ENCODE assay signal across 13 cellular contexts in genomic region chr22:32695451-32695891, GRCh38.
DNase-seq lines count a peak whose midpoint lies in the region; ATAC-seq, FAIRE-seq and TF ChIP-seq lines count a peak whose summit lies in the region.
"Had no signal": no experiment of that assay in that cellular context is flagged by ENCODE, and none has a peak within 500 bp of the region (broad histone marks: within the 10 kb centered on the region; RNA-seq: fewer than 3 reads in every experiment).

No MANE protein-coding gene starts in this region.

- no peak overlapping the region for H3K9ac ChIP-seq in K562 (ENCODE audit: insufficient read depth in 1 of 2, low read depth in 2 of 2, low read length in 2 of 2)

- H3K79me2 ChIP-seq in K562 (ENCODE audit: control insufficient read depth, insufficient read depth, low read length): no peaks in the 10 kb centered on the region

- no peak overlapping the region for H2AFZ ChIP-seq in K562 (ENCODE audit: low read depth, low read length)

- in situ Hi-C loops in K562 (cut with MboI): no loop called here

- H3K4me3 ChIP-seq in K562 (no peak overlapping the region), kidney epithelial cell (ENCODE audit: low read depth, low read length) (no peak overlapping the region)
- H3K4me3 ChIP-seq: thyroid gland had no signal

- POLR2A ChIA-PET in K562 (lab: Yijun Ruan, JAX): no interaction called here

- DNase-seq in AG08395 (ENCODE audit: low spot score): peak; percentile 84
- peak; percentile 73 for DNase-seq in HT-29 (ENCODE audit: low spot score)
- no peak for DNase-seq in K562 (ENCODE audit: extremely low read depth in 1 of 4, low spot score in 3 of 4)
- peak; percentile 29 for DNase-seq in kidney epithelial cell (ENCODE audit: low read depth)
- DNase-seq in activated CD4-positive, CD25-positive, alpha-beta regulatory T cell (lab: John Stamatoyannopoulos, UW): no peak
- no peak for DNase-seq in germinal center (ENCODE audit: low spot score)
- DNase-seq in putamen (ENCODE audit: low spot score): no peak
- DNase-seq in NCI-H2107 (lab: John Stamatoyannopoulos, UW): no peak
- DNase-seq: H9, right cardiac atrium, thyroid gland had no signal

- TF ChIP-seq CTCF in K562 (IDR thresholded peaks at IDR 0.05 in 2 of 3, conservative IDR thresholded peaks at IDR 0.05 in 1 of 3; ENCODE audit: insufficient read depth in 2 of 3, low read depth in 1 of 3, low read length in 3 of 3) (no peak), kidney epithelial cell (IDR thresholded peaks at IDR 0.05; ENCODE audit: insufficient read depth, low read length, poor library complexity, severe bottlenecking) (no peak)

- H3K4me1 ChIP-seq in K562 (replicated peaks in 1 of 2; ENCODE audit: control insufficient read depth in 2 of 2, insufficient read depth in 2 of 2, low read length in 2 of 2): no peaks in the 10 kb centered on the region; a peak in 1 of 5 replicates
- H3K4me1 ChIP-seq: thyroid gland had no signal

- no peak overlapping the region for H3K27ac ChIP-seq in K562 (ENCODE audit: extremely low read depth, low read depth, low read length)
- H3K27ac ChIP-seq: C4-2B, thyroid gland had no signal

- H3K27me3 ChIP-seq in K562 (ENCODE audit: control insufficient read depth in 2 of 2, insufficient read depth in 2 of 2, low read length in 2 of 2) (peaks cover 2 to 3% of the 10 kb centered on the region in 2 experiments; a peak in 1 of 5 replicates), kidney epithelial cell (ENCODE audit: control insufficient read depth, insufficient read depth, low read length) (no peaks in the 10 kb centered on the region)
- H3K27me3 ChIP-seq: thyroid gland had no signal

- H3K36me3 ChIP-seq in K562 (ENCODE audit: control insufficient read depth, insufficient read depth, low read length): no peaks in the 10 kb centered on the region
- H3K36me3 ChIP-seq in kidney epithelial cell (ENCODE audit: control insufficient read depth, insufficient read depth, low read length): no peaks in the 10 kb centered on the region
- H3K36me3 ChIP-seq: thyroid gland had no signal

- TF ChIP-seq EP300 in K562 (IDR thresholded peaks at IDR 0.05; ENCODE audit: low read length): no peak

- H4K20me1 ChIP-seq in K562 (replicated peaks; ENCODE audit: control insufficient read depth, insufficient read depth, low read length): no peaks in the 10 kb centered on the region

- intact Hi-C loops in K562 (cut with micrococcal nuclease): no loop called here

- TF ChIP-seq POLR2A in K562 (conservative IDR thresholded peaks at IDR 0.05): no peak

- no peaks in the 10 kb centered on the region for H3K9me3 ChIP-seq in K562 (replicated peaks; ENCODE audit: control insufficient read depth, insufficient read depth, low read depth, low read length)
- H3K9me3 ChIP-seq: thyroid gland had no signal

- TF ChIP-seq RAD21 in K562 (CRISPR knock-in tag; conservative IDR thresholded peaks at IDR 0.05 in 1 of 2, IDR thresholded peaks at IDR 0.05 in 1 of 2): no peak

- H3K4me2 ChIP-seq in K562 (ENCODE audit: insufficient read depth, low read length): no peak overlapping the region

- CTCF ChIA-PET in K562 (lab: Yijun Ruan, JAX; ENCODE audit: low intra/inter-chr PET ratio): no interaction called here

- H3K9me1 ChIP-seq in K562 (ENCODE audit: control insufficient read depth, insufficient read depth, low read length): no peaks in the 10 kb centered on the region

- no peak for ATAC-seq in K562
- ATAC-seq: activated naive CD4-positive, alpha-beta T cell treated with anti-CD3 and anti-CD28 coated beads, Interleukin-2, amount 50 U/mL, for 72 hours; right cardiac atrium had no signal

- FAIRE-seq in K562 (lab: Jason Lieb, UNC): no peak

- BruUV-seq in K562 (replicated peaks; lab: Mats Ljungman, UMichigan): no TSS peak

TF ChIP-seq in K562, 482 proteins besides CTCF, POLR2A, EP300 and RAD21 (continues in another document):
- TF ChIP-seq ATF6 (CRISPR knock-in tag; IDR thresholded peaks at IDR 0.05): no peak
- peak; percentile 43; the same call in 1 of the 2 replicates for TF ChIP-seq FOSL1 (tag; conservative IDR thresholded peaks at IDR 0.05)
- no peak for TF ChIP-seq TSHZ1 (CRISPR knock-in tag; IDR thresholded peaks at IDR 0.05)
- no peak for TF ChIP-seq CBX3 (IDR thresholded peaks at IDR 0.05; ENCODE audit: borderline replicate concordance in 1 of 2, low read length in 2 of 2)
- TF ChIP-seq ELF1 (tag; IDR thresholded peaks at IDR 0.05): no peak
- 0 out of 2 replicates have a peak, but pooled peaks have one; percentile 31 for TF ChIP-seq JUN (IDR thresholded peaks at IDR 0.05; ENCODE audit: borderline replicate concordance, low read depth, low read length)
- no peak for TF ChIP-seq JUN (CRISPR knock-in tag; IDR thresholded peaks at IDR 0.05; ENCODE audit: borderline replicate concordance)
- no peak for TF ChIP-seq EHMT2 (IDR thresholded peaks at IDR 0.05)
- TF ChIP-seq PTBP1 (IDR thresholded peaks at IDR 0.05; ENCODE audit: low read depth, low read length): no peak
- TF ChIP-seq ZNF134 (CRISPR knock-in tag; conservative IDR thresholded peaks at IDR 0.05): no peak
- TF ChIP-seq PKNOX1 (IDR thresholded peaks at IDR 0.05): no peak
- TF ChIP-seq RNF2 (IDR thresholded peaks at IDR 0.05): no peak
- no peak for TF ChIP-seq ESRRA (IDR thresholded peaks at IDR 0.05; ENCODE audit: borderline replicate concordance, low read depth)
- no peak for TF ChIP-seq FOXA1 (IDR thresholded peaks at IDR 0.05; ENCODE audit: borderline replicate concordance)
- no peak for TF ChIP-seq ZNF75A (CRISPR knock-in tag; IDR thresholded peaks at IDR 0.05)
- TF ChIP-seq TAF15 (IDR thresholded peaks at IDR 0.05; ENCODE audit: low read depth, low read length): no peak
- TF ChIP-seq SMARCC2 (IDR thresholded peaks at IDR 0.05; ENCODE audit: low read depth): no peak
- no peak for TF ChIP-seq RB1 (IDR thresholded peaks at IDR 0.05; ENCODE audit: low read depth)
- no peak for TF ChIP-seq CBFA2T2 (conservative IDR thresholded peaks at IDR 0.05)
- TF ChIP-seq SMARCA5 (IDR thresholded peaks at IDR 0.05): no peak
- no peak for TF ChIP-seq TAL1 (IDR thresholded peaks at IDR 0.05)
- no peak for TF ChIP-seq BACH1 (tag; IDR thresholded peaks at IDR 0.05)
- TF ChIP-seq ZNF444 (CRISPR knock-in tag; IDR thresholded peaks at IDR 0.05): no peak
- TF ChIP-seq ZNF41 (CRISPR knock-in tag; conservative IDR thresholded peaks at IDR 0.05): no peak
- no peak for TF ChIP-seq NR1H2 (CRISPR knock-in tag; IDR thresholded peaks at IDR 0.05)

Comparison
In these comparisons a context has a peak if more than half of its experiments do, and no peak if none do; other contexts are left out.
1. DNase-seq: peak in AG08395 (single experiment), HT-29 (single experiment) and kidney epithelial cell (single experiment); none in K562 (0 of 4), activated CD4-positive, CD25-positive, alpha-beta regulatory T cell (0 of 4), germinal center (single experiment), putamen (single experiment) and NCI-H2107 (single experiment).